ENCODE assay signal across 15 cellular contexts in genomic region chr14:49497267-49497666, GRCh38.
DNase-seq lines count a peak whose midpoint lies in the region; ATAC-seq and TF ChIP-seq lines count a peak whose summit lies in the region.
"Had no signal": no experiment of that assay in that cellular context is flagged by ENCODE, and none has a peak within 500 bp of the region (broad histone marks: within the 10 kb centered on the region; RNA-seq: fewer than 3 reads in every experiment).

No MANE protein-coding gene starts in this region.

- H3K4me2 ChIP-seq in DND-41 (ENCODE audit: insufficient read depth, low read length) (no peak overlapping the region), OCI-LY3 (ENCODE audit: low read length) (0 out of 2 replicates have a peak overlapping the region, but pooled peaks have one; percentile 2)
- H3K4me2 ChIP-seq: A549; BLaER1 treated with 17β-estradiol and CSF1 and Interleukin-3, amounts not matched to agents 10 nM and 100 nM had no signal

- H3K4me1 ChIP-seq in DND-41 (ENCODE audit: insufficient read depth, low read length) = no peaks in the 10 kb centered on the region
- no peaks in the 10 kb centered on the region for H3K4me1 ChIP-seq in OCI-LY3 (ENCODE audit: low read length)
- no peaks in the 10 kb centered on the region for H3K4me1 ChIP-seq in heart right ventricle
- H3K4me1 ChIP-seq: A549, Caco-2 had no signal

- DNase-seq in DND-41 (no peak), inferior parietal cortex (ENCODE audit: extremely low spot score) (peak; percentile 4), NCI-H1436 treated with DMSO at 0.1 percent for 48 hours (lab: John Stamatoyannopoulos, UW) (no peak), heart right ventricle (no peak), cerebellum (ENCODE audit: low spot score) (no peak)
- DNase-seq: CD4-positive, alpha-beta T cell had no signal

- 0 out of 3 replicates have a peak, but pooled peaks have one; percentile 20 for ATAC-seq in DND-41 (ENCODE audit: insufficient read depth, low read depth)
- ATAC-seq in HG02798 (IDR thresholded peaks at IDR 0.05; ENCODE audit: poor library complexity, unreplicated experiment) = peak; percentile 5
- no peak for ATAC-seq in heart right ventricle
- ATAC-seq in GM21619 (IDR thresholded peaks at IDR 0.05; ENCODE audit: unreplicated experiment) = no peak

- intact Hi-C loops in heart right ventricle (cut with DNase I) = loop anchor here in 1 of 10 donors (5.0 kb wide), 1 partner anchor 35 kb away; no protein-coding TSS in a partner anchor

- H3K27me3 ChIP-seq in DND-41 (ENCODE audit: insufficient read depth, low read length, poor library complexity) (peaks cover 31% of the 10 kb centered on the region), OCI-LY3 (ENCODE audit: low read depth, low read length) (peaks cover 10% of the 10 kb centered on the region; the same call in 1 of the 2 replicates), heart right ventricle (peaks cover 0 to 49% (median 13%) of the 10 kb centered on the region in 7 donors)
- H3K27me3 ChIP-seq: BLaER1 treated with 17β-estradiol and CSF1 and Interleukin-3, amounts not matched to agents 10 nM and 100 nM had no signal

- 83 to 86% methylated on average over 7 of the region's 7 CpGs for WGBS in heart right ventricle, 2 donors

- TF ChIP-seq CTCF in DND-41 (IDR thresholded peaks at IDR 0.05; ENCODE audit: borderline replicate concordance, extremely low read depth, low read length, poor library complexity, severe bottlenecking) (no peak), OCI-LY3 (IDR thresholded peaks at IDR 0.05; ENCODE audit: low read depth, low read length) (no peak), heart right ventricle (IDR thresholded peaks at IDR 0.05) (no peak)

- no peak overlapping the region for H3K9ac ChIP-seq in DND-41 (ENCODE audit: low read depth, low read length)
- H3K9ac ChIP-seq in OCI-LY3 (ENCODE audit: low read length) = no peak overlapping the region
- H3K9ac ChIP-seq: BLaER1 treated with 17β-estradiol and CSF1 and Interleukin-3, amounts not matched to agents 10 nM and 100 nM had no signal

- H3K9me3 ChIP-seq in DND-41 (ENCODE audit: insufficient read depth, low read length, severe bottlenecking) (no peaks in the 10 kb centered on the region), OCI-LY3 (ENCODE audit: insufficient read depth, low read length) (no peaks in the 10 kb centered on the region), heart right ventricle (no peaks in the 10 kb centered on the region)
- H3K9me3 ChIP-seq: A549; BLaER1 treated with 17β-estradiol and CSF1 and Interleukin-3, amounts not matched to agents 10 nM and 100 nM; Caco-2 had no signal

- H2AFZ ChIP-seq in DND-41 (ENCODE audit: low read depth, low read length) (no peak overlapping the region), OCI-LY3 (ENCODE audit: low read depth, low read length) (no peak overlapping the region)

- H3K79me2 ChIP-seq in DND-41 (ENCODE audit: insufficient read depth, low read length) = no peaks in the 10 kb centered on the region
- no peaks in the 10 kb centered on the region for H3K79me2 ChIP-seq in OCI-LY3 (ENCODE audit: low read length)

- H3K27ac ChIP-seq in DND-41 (ENCODE audit: low read length) (no peak overlapping the region), OCI-LY3 (ENCODE audit: low read length) (no peak overlapping the region), heart right ventricle (no peak overlapping the region)
- H3K27ac ChIP-seq: 22Rv1; A549; BLaER1 treated with 17β-estradiol and CSF1 and Interleukin-3, amounts not matched to agents 10 nM and 100 nM; C4-2B had no signal

- H3K36me3 ChIP-seq in DND-41 (ENCODE audit: insufficient read depth, low read length) = no peaks in the 10 kb centered on the region
- no peaks in the 10 kb centered on the region for H3K36me3 ChIP-seq in OCI-LY3 (replicated peaks; ENCODE audit: low read depth, low read length)
- H3K36me3 ChIP-seq in heart right ventricle = no peaks in the 10 kb centered on the region
- H3K36me3 ChIP-seq: BLaER1 treated with 17β-estradiol and CSF1 and Interleukin-3, amounts not matched to agents 10 nM and 100 nM had no signal

- H3K4me3 ChIP-seq in DND-41 (ENCODE audit: low read depth in 1 of 2, low read length in 2 of 2) = no peak overlapping the region
- H3K4me3 ChIP-seq in OCI-LY3 (ENCODE audit: low read length) = no peak overlapping the region
- H3K4me3 ChIP-seq in heart right ventricle = no peak overlapping the region
- H3K4me3 ChIP-seq: A549; BLaER1 treated with 17β-estradiol and CSF1 and Interleukin-3, amounts not matched to agents 10 nM and 100 nM; GM12878 had no signal

- no peaks in the 10 kb centered on the region for H4K20me1 ChIP-seq in DND-41 (ENCODE audit: insufficient read depth, low read length)
- H4K20me1 ChIP-seq in OCI-LY3 (ENCODE audit: insufficient read depth, low read length) = no peaks in the 10 kb centered on the region
- H4K20me1 ChIP-seq: BLaER1 treated with 17β-estradiol and CSF1 and Interleukin-3, amounts not matched to agents 10 nM and 100 nM had no signal

Comparison
In these comparisons a context has a peak if more than half of its experiments do, and no peak if none do; other contexts are left out.
1. ATAC-seq: peak in DND-41 (single experiment) and HG02798 (single experiment); none in heart right ventricle (0 of 8) and GM21619 (single experiment).